Comparison of ENCODE assay signal across 20 cellular contexts in the genomic region with DNA sequence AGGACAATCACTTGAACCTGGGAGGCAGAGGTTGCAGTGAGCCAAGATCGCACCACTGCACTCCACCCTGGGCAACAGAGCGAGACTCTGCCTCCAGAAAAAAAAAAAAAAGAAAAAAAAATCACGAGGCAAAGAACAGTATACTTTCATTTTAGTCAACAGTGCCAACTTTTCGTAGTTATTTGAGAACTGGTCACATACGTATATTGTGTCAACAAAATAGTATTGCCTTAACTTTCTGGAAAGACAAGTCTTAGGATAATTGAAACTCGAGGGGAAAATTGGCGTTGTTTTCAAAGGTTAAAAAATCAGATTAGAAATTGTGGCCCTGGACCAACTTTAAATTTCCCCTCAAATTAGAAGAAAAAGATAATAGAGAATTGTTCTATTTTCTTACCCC. TPM values are rescaled to one million over a fixed set of nuclear protein-coding genes. Genes with fewer than 3 reads are reported as not detected.
DNase-seq lines count a peak whose midpoint lies in the region; ATAC-seq and TF ChIP-seq lines count a peak whose summit lies in the region.
"Had no signal": no experiment of that assay in that cellular context is flagged by ENCODE, and none has a peak within 500 bp of the region (broad histone marks: within the 10 kb centered on the region; RNA-seq: fewer than 3 reads in every experiment).

No MANE protein-coding gene starts in this region.

- H3K36me3 ChIP-seq in mammary epithelial cell (ENCODE audit: insufficient read depth, low read length), result no peaks in the 10 kb centered on the region
- H3K36me3 ChIP-seq: BE2C had no signal

- intact Hi-C loops in mammary epithelial cell (cut with micrococcal nuclease), result no loop called here
- intact Hi-C loops in left colon (cut with DNase I, micrococcal nuclease), result no loop called here

- no peak overlapping the region for H2AFZ ChIP-seq in mammary epithelial cell (ENCODE audit: low read depth, low read length)

- no peak overlapping the region for H3K4me2 ChIP-seq in mammary epithelial cell (ENCODE audit: insufficient read depth, low read depth, low read length)
- H3K4me2 ChIP-seq: A549 had no signal

- in situ Hi-C loops in T47D (cut with HindIII; ENCODE audit: low pct_unique_long_range_greater_than_20kb, low sequenced_read_pairs) (no loop called here), mammary epithelial cell (cut with MboI; ENCODE audit: low sequenced_read_pairs in 2 of 2) (no loop called here)

- no peak overlapping the region for H3K27ac ChIP-seq in mammary epithelial cell (ENCODE audit: insufficient read depth, low read depth, low read length)
- H3K27ac ChIP-seq: A549 had no signal

- WGBS in mammary epithelial cell (ENCODE audit: low coverage, missing lambda C conversion rate), result 91% methylated on average over 6 of the region's 7 CpGs

- no peaks in the 10 kb centered on the region for H3K27me3 ChIP-seq in mammary epithelial cell (ENCODE audit: insufficient read depth, low read length)
- H3K27me3 ChIP-seq: BE2C had no signal

- H3K4me1 ChIP-seq in mammary epithelial cell (ENCODE audit: insufficient read depth, low read length), result no peaks in the 10 kb centered on the region
- H3K4me1 ChIP-seq: Caco-2 had no signal

- TF ChIP-seq CTCF in mammary epithelial cell (conservative IDR thresholded peaks at IDR 0.05 in 1 of 2, IDR thresholded peaks at IDR 0.05 in 1 of 2; ENCODE audit: extremely low read depth in 1 of 2, insufficient read depth in 1 of 2, low read depth in 1 of 2, low read length in 2 of 2) (no peak), LNCaP clone FGC (IDR thresholded peaks at IDR 0.05; ENCODE audit: control insufficient read depth, extremely low read depth, insufficient read depth) (no peak), omental fat pad (IDR thresholded peaks at IDR 0.05) (no peak)

- DNase-seq in T47D (ENCODE audit: low read depth in 1 of 2, low spot score in 1 of 2) (peak; percentile 19 to 66), mammary epithelial cell (no peak), LNCaP clone FGC (ENCODE audit: low read depth) (peak; percentile 61), left colon (no peak), omental fat pad (ENCODE audit: low spot score) (no peak), LoVo (ENCODE audit: low spot score) (no peak)
- DNase-seq: 8988T; ACHN; AML-193; BE2C; C1 segment of cervical spinal cord; Caco-2; CD4-positive, CD25-positive, alpha-beta regulatory T cell; CD8-positive, alpha-beta T cell; DMS153; DND-41; GOT3; H7; HCEC 1CT had no signal

- BruUV-seq in mammary epithelial cell (replicated peaks; lab: Mats Ljungman, UMichigan), result no TSS peak

- H3K9me3 ChIP-seq in mammary epithelial cell (replicated peaks; ENCODE audit: insufficient read depth, low read length), result no peaks in the 10 kb centered on the region
- H3K9me3 ChIP-seq: A549, BE2C, Caco-2 had no signal

- peaks cover 2% of the 10 kb centered on the region for H4K20me1 ChIP-seq in mammary epithelial cell (ENCODE audit: insufficient read depth, low read length)

- CTCF ChIA-PET in mammary epithelial cell (lab: Charles Lee; ENCODE audit: low non-redundant PET), result no interaction called here

- dilution Hi-C loops in mammary epithelial cell (cut with HindIII; ENCODE audit: low sequenced_read_pairs), result no loop called here

- ATAC-seq in left colon, result peak; percentile 44
- no peak for ATAC-seq in omental fat pad (ENCODE audit: low FRiP score)
- ATAC-seq: A549; CD8-positive, alpha-beta T cell had no signal

- H3K79me2 ChIP-seq in mammary epithelial cell (ENCODE audit: insufficient read depth, low read length), result peaks cover 98% of the 10 kb centered on the region

- H3K4me3 ChIP-seq in mammary epithelial cell (replicated peaks in 1 of 3; ENCODE audit: insufficient read depth in 1 of 3, low read depth in 2 of 3, low read length in 3 of 3), result no peak overlapping the region
- peak overlapping the region; percentile 23 for H3K4me3 ChIP-seq in LNCaP clone FGC (ENCODE audit: low read depth, low read length)
- H3K4me3 ChIP-seq: A549 had no signal

- no peak overlapping the region for H3K9ac ChIP-seq in mammary epithelial cell (ENCODE audit: insufficient read depth, low read length)

RNA-seq across cellular contexts. Expression of gene GMPS, which starts 13.8 kb away (rescaled TPM):
- total RNA-seq in mammary epithelial cell (10 to 100 TPM; 34.2 to 90.4 TPM), left colon (10 to 100 TPM; 37.0 to 39.6 TPM), omental fat pad (10 to 100 TPM; 20.7 to 37.0 (median 25.5) TPM)
- 72.5 TPM for polyA plus RNA-seq in mammary epithelial cell
- polyA minus RNA-seq in mammary epithelial cell, result 85.6 TPM

RNA-seq across cellular contexts. Expression of gene SLC33A1, which starts 30.1 kb away (rescaled TPM):
- total RNA-seq in mammary epithelial cell (10 to 100 TPM; 35.0 to 52.7 TPM), left colon (10 to 100 TPM; 27.3 to 29.6 TPM), omental fat pad (10 to 100 TPM; 16.1 to 30.4 (median 26.8) TPM)
- 17.9 TPM for polyA plus RNA-seq in mammary epithelial cell
- 41.3 TPM for polyA minus RNA-seq in mammary epithelial cell

Comparison
In these comparisons a context has a peak if more than half of its experiments do, and no peak if none do; other contexts are left out.
1. DNase-seq: peak in T47D (2 of 2) and LNCaP clone FGC (single experiment); none in mammary epithelial cell (single experiment), left colon (0 of 2), omental fat pad (single experiment) and LoVo (single experiment).